In the genomic region with DNA sequence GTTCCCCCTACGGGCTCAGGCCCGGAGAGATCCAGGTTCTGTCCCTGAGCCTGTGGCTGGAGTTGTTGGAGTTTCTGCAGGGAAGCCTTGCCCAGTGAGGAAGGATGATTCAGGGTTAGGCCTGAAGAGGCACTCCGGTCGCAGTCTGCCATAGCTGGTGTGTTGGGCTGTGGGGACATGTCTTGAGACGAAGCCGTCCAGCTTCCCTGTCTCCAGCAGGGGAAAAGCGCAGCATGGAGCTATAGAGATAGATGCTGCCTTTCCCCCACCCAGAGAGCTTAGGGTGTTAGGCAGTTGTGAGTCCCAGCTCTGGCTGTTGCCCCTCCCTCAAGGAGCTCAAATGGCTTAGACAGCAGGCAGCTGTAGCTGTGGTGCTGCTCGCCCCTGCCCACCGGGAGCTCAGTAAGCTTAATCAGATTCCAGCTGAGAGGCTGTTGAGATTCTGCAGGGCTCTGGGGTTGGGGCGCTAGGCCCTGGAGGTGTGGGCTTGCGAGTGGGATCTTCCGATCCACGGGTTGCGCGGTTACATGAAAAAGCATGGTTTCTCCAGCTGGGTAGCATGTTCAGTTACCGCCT, we compare ENCODE assay signal across 27 cellular contexts.
"Had no signal": no experiment of that assay in that cellular context is flagged by ENCODE, and none has a peak within 500 bp of the region (broad histone marks: within the 10 kb centered on the region; RNA-seq: fewer than 3 reads in every experiment).

No MANE protein-coding gene starts in this region.

- H3K36me3 ChIP-seq: gastrocnemius medialis, left lung, ovary, sigmoid colon, suprapubic skin, transverse colon, upper lobe of right lung, uterus had no signal

- H3K27me3 ChIP-seq: gastrocnemius medialis, left lung, ovary, sigmoid colon, transverse colon, upper lobe of right lung, uterus had no signal

- H3K4me3 ChIP-seq: dorsolateral prefrontal cortex, gastrocnemius medialis, left lung, mucosa of descending colon, ovary, psoas muscle, sigmoid colon, suprapubic skin, transverse colon, upper lobe of right lung, uterus had no signal

- ATAC-seq: esophagus mucosa; gastrocnemius medialis; left cardiac atrium; left lung; mucosa of descending colon; naive thymus-derived CD4-positive, alpha-beta T cell; psoas muscle; right cardiac atrium; stimulated activated naive B cell treated with anti-CD40 and anti-IgM and Interleukin-4, amounts not matched to agents 10 μg/mL and 1 μg/mL and 100 μg/mL, for 72 hours; stimulated activated naive CD8-positive, alpha-beta T cell treated with anti-CD3 and anti-CD28 coated beads, Interleukin-15, amount 100 ng/mL, for 72 hours; upper lobe of right lung had no signal

- H3K4me1 ChIP-seq: gastrocnemius medialis, left lung, psoas muscle, sigmoid colon, suprapubic skin, transverse colon, upper lobe of right lung, uterus had no signal

- H3K9me3 ChIP-seq: gastrocnemius medialis, left lung, mucosa of descending colon, ovary, psoas muscle, suprapubic skin, transverse colon, upper lobe of right lung, uterus had no signal

- H3K27ac ChIP-seq: dorsolateral prefrontal cortex, epithelial cell of prostate, gastrocnemius medialis, left lung, ovary, psoas muscle, sigmoid colon, suprapubic skin, transverse colon, upper lobe of right lung, uterus had no signal

- DNase-seq: dorsolateral prefrontal cortex; effector CD4-positive, alpha-beta T cell; foreskin fibroblast; gastrocnemius medialis; head of caudate nucleus; kidney; left cardiac atrium; left lung; mesenchymal stem cell; mucosa of descending colon; naive thymus-derived CD4-positive, alpha-beta T cell; occipital lobe; ovary; posterior cingulate gyrus; psoas muscle; right cardiac atrium; sigmoid colon; stimulated activated CD4-positive, alpha-beta T cell treated with anti-CD3 and anti-CD28 coated beads, Interleukin-2, amount 100 ng/mL, for 24 hours; stimulated activated CD4-positive, alpha-beta T cell treated with anti-CD3 and anti-CD28 coated beads, Interleukin-4, amount 100 ng/mL, for 4 hours; stimulated activated naive B cell treated with anti-CD40 and anti-IgM and Interleukin-4, amounts not matched to agents 10 μg/mL and 1 μg/mL and 100 μg/mL, for 72 hours; stimulated activated naive CD8-positive, alpha-beta T cell treated with anti-CD3 and anti-CD28 coated beads, Interleukin-15, amount 100 ng/mL, for 72 hours; transverse colon; upper lobe of right lung; uterus had no signal
